In genomic region chr9:113673726-113674125, GRCh38 we compare ENCODE assay signal across 22 cellular contexts.
DNase-seq lines count a peak whose midpoint lies in the region; ATAC-seq, FAIRE-seq and TF ChIP-seq lines count a peak whose summit lies in the region.
"Had no signal": no experiment of that assay in that cellular context is flagged by ENCODE, and none has a peak within 500 bp of the region (broad histone marks: within the 10 kb centered on the region; RNA-seq: fewer than 3 reads in every experiment).

No MANE protein-coding gene starts in this region.

- H3K9me3 ChIP-seq in mammary epithelial cell (replicated peaks; ENCODE audit: insufficient read depth, low read length) (no peaks in the 10 kb centered on the region), SK-N-SH (0 out of 2 replicates have a peak, but pooled peaks cover 6% of the 10 kb centered on the region)
- H3K9me3 ChIP-seq: prostate gland had no signal

- no peak overlapping the region for H3K27ac Mint-ChIP-seq in MCF 10A (ENCODE audit: low read depth, unreplicated experiment)
- H3K27ac Mint-ChIP-seq in stimulated activated naive CD8-positive, alpha-beta T cell treated with anti-CD3 and anti-CD28 coated beads, Interleukin-15, amount 100 ng/mL, for 72 hours, result no peak overlapping the region
- H3K27ac Mint-ChIP-seq: CD14-positive monocyte, nephron had no signal

- TF ChIP-seq CTCF in mammary epithelial cell (conservative IDR thresholded peaks at IDR 0.05 in 1 of 2, IDR thresholded peaks at IDR 0.05 in 1 of 2; ENCODE audit: extremely low read depth in 1 of 2, insufficient read depth in 1 of 2, low read depth in 1 of 2, low read length in 2 of 2) (no peak), MCF 10A (IDR thresholded peaks at IDR 0.05; ENCODE audit: unreplicated experiment) (no peak), SK-N-SH (IDR thresholded peaks at IDR 0.05) (no peak), coronary artery (IDR thresholded peaks at IDR 0.05) (no peak), GM13977 (IDR thresholded peaks at IDR 0.05; ENCODE audit: extremely low read depth, insufficient read depth, missing control alignments) (no peak)

- H3K27ac ChIP-seq in mammary epithelial cell (ENCODE audit: insufficient read depth, low read depth, low read length) (no peak overlapping the region), SK-N-SH (ENCODE audit: low read depth in 2 of 2, low read length in 1 of 2) (peak overlapping the region in 1 of 2 experiments; percentile 98; a peak in 2 of 4 replicates), coronary artery (no peak overlapping the region)
- H3K27ac ChIP-seq: HL-60, prostate gland, VCaP had no signal

- no peaks in the 10 kb centered on the region for H3K79me2 ChIP-seq in mammary epithelial cell (ENCODE audit: insufficient read depth, low read length)
- H3K79me2 ChIP-seq in SK-N-SH (ENCODE audit: insufficient read depth), result no peaks in the 10 kb centered on the region

- BruUV-seq in mammary epithelial cell (replicated peaks; lab: Mats Ljungman, UMichigan) (no TSS peak), MCF 10A (replicated peaks; lab: Mats Ljungman, UMichigan) (no TSS peak)

- no peak for ATAC-seq in stimulated activated naive CD8-positive, alpha-beta T cell treated with anti-CD3 and anti-CD28 coated beads, Interleukin-15, amount 100 ng/mL, for 72 hours
- ATAC-seq: Right ventricle myocardium inferior had no signal

- H3K9me3 Mint-ChIP-seq in MCF 10A (ENCODE audit: unreplicated experiment), result no peaks in the 10 kb centered on the region
- no peaks in the 10 kb centered on the region for H3K9me3 Mint-ChIP-seq in stimulated activated naive CD8-positive, alpha-beta T cell treated with anti-CD3 and anti-CD28 coated beads, Interleukin-15, amount 100 ng/mL, for 72 hours
- H3K9me3 Mint-ChIP-seq: nephron had no signal

- POLR2A ChIA-PET in MCF 10A (lab: Yijun Ruan, JAX), result no interaction called here
- POLR2A ChIA-PET in SK-N-SH (lab: Yijun Ruan, JAX), result no interaction called here

- H3K27me3 ChIP-seq in mammary epithelial cell (ENCODE audit: insufficient read depth, low read length) (no peaks in the 10 kb centered on the region), SK-N-SH (ENCODE audit: insufficient read depth) (no peaks in the 10 kb centered on the region)

- intact Hi-C loops in mammary epithelial cell (cut with micrococcal nuclease) (no loop called here), MCF 10A (cut with micrococcal nuclease) (no loop called here)

- WGBS in mammary epithelial cell (ENCODE audit: low coverage, missing lambda C conversion rate), result 53% methylated on average over 3 of the region's 7 CpGs
- 78% methylated on average over 7 of the region's 7 CpGs for WGBS in SK-N-SH (ENCODE audit: low lambda C conversion rate)

- no peak overlapping the region for H3K4me3 Mint-ChIP-seq in MCF 10A (ENCODE audit: unreplicated experiment)
- H3K4me3 Mint-ChIP-seq in stimulated activated naive CD8-positive, alpha-beta T cell treated with anti-CD3 and anti-CD28 coated beads, Interleukin-15, amount 100 ng/mL, for 72 hours, result no peak overlapping the region
- H3K4me3 Mint-ChIP-seq: CD14-positive monocyte, nephron had no signal

- in situ Hi-C loops in mammary epithelial cell (cut with MboI; ENCODE audit: low sequenced_read_pairs in 2 of 2) (loop anchor here (25.0 kb wide), 1 partner anchor 361 kb away; the partner anchor contains the start of gene RNF183 (in 2 of the 2)), GM13977 (cut with MboI; ENCODE audit: low pct_unique_long_range_greater_than_20kb, low sequenced_read_pairs, unreplicated experiment) (loop anchor here (25.0 kb wide), 2 partner anchors 211 to 361 kb away; partner anchors contain the start of genes RGS3 and RNF183)

- CTCF ChIA-PET in mammary epithelial cell (lab: Charles Lee; ENCODE audit: low non-redundant PET) (no interaction called here), MCF 10A (lab: Yijun Ruan, JAX) (interaction anchor here (0.6 to 2.8 kb wide), 8 partner anchors 8 to 227 kb away, joined by 3 to 10 read pairs (median 3); no protein-coding TSS in a partner anchor), SK-N-SH (lab: Yijun Ruan, JAX) (interaction anchor here (1.2 to 4.4 kb wide), 5 partner anchors 9 to 228 kb away, joined by 3 to 17 read pairs (median 7); no protein-coding TSS in a partner anchor)

- dilution Hi-C loops in mammary epithelial cell (cut with HindIII; ENCODE audit: low sequenced_read_pairs), result no loop called here

- H2AFZ ChIP-seq in mammary epithelial cell (ENCODE audit: low read depth, low read length) (no peak overlapping the region), SK-N-SH (ENCODE audit: low read depth) (peak overlapping the region; percentile 52; the same call in 1 of the 2 replicates)

- H3K4me3 ChIP-seq in mammary epithelial cell (replicated peaks in 1 of 3; ENCODE audit: insufficient read depth in 1 of 3, low read depth in 2 of 3, low read length in 3 of 3), result no peak overlapping the region
- no peak overlapping the region for H3K4me3 ChIP-seq in SK-N-SH (ENCODE audit: low read depth in 2 of 2, low read length in 1 of 2)
- H3K4me3 ChIP-seq in coronary artery, result no peak overlapping the region
- H3K4me3 ChIP-seq: prostate gland, smooth muscle cell had no signal

- TF ChIP-seq EP300 in SK-N-SH (IDR thresholded peaks at IDR 0.05; ENCODE audit: borderline replicate concordance in 1 of 2, low read depth in 1 of 2, low read length in 1 of 2), result no peak

- TF ChIP-seq RAD21 in SK-N-SH (IDR thresholded peaks at IDR 0.05; ENCODE audit: low read length), result no peak

- no peak for FAIRE-seq in urothelium cell line (lab: Jason Lieb, UNC)
- FAIRE-seq: frontal cortex had no signal

- peak; percentile 32 for DNase-seq in mammary epithelial cell
- no peak for DNase-seq in MCF 10A (ENCODE audit: unreplicated experiment)
- no peak for DNase-seq in SK-N-SH
- peak; percentile 64 for DNase-seq in fibroblast of peridontal ligament (ENCODE audit: extremely low read depth)
- DNase-seq in urothelium cell line (ENCODE audit: low spot score), result peak; percentile 39
- DNase-seq in coronary artery (ENCODE audit: low spot score), result no peak
- DNase-seq in GM13977 (ENCODE audit: low spot score), result no peak
- no peak for DNase-seq in stimulated activated naive CD8-positive, alpha-beta T cell treated with anti-CD3 and anti-CD28 coated beads, Interleukin-15, amount 100 ng/mL, for 72 hours
- DNase-seq: 8988T; activated naive CD4-positive, alpha-beta T cell; NCI-H2029 treated with DMSO at 0.1 percent for 48 hours; NCI-H524; stimulated activated CD4-positive, alpha-beta T cell treated with anti-CD3 and anti-CD28 coated beads, Interleukin-4, amount 100 ng/mL, for 24 hours; T-helper 1 cell had no signal

- peaks cover 8% of the 10 kb centered on the region for H3K27me3 Mint-ChIP-seq in MCF 10A (ENCODE audit: insufficient read depth, unreplicated experiment)
- peaks cover 43% of the 10 kb centered on the region for H3K27me3 Mint-ChIP-seq in stimulated activated naive CD8-positive, alpha-beta T cell treated with anti-CD3 and anti-CD28 coated beads, Interleukin-15, amount 100 ng/mL, for 72 hours

- H3K36me3 ChIP-seq in mammary epithelial cell (ENCODE audit: insufficient read depth, low read length) (no peaks in the 10 kb centered on the region), SK-N-SH (replicated peaks in 1 of 2; ENCODE audit: control insufficient read depth in 1 of 2, insufficient read depth in 2 of 2, low read length in 1 of 2) (no peaks in the 10 kb centered on the region)
- H3K36me3 ChIP-seq: prostate gland had no signal

- no peak overlapping the region for H3K9ac ChIP-seq in mammary epithelial cell (ENCODE audit: insufficient read depth, low read length)
- peak overlapping the region; percentile 56; the same call in 1 of the 2 replicates for H3K9ac ChIP-seq in SK-N-SH

- H3K9me2 ChIP-seq in SK-N-SH, result no peaks in the 10 kb centered on the region

- H3K4me1 ChIP-seq in mammary epithelial cell (ENCODE audit: insufficient read depth, low read length), result no peaks in the 10 kb centered on the region
- H3K4me1 ChIP-seq in SK-N-SH (ENCODE audit: control insufficient read depth in 1 of 2, insufficient read depth in 2 of 2, low read depth in 1 of 2, low read length in 1 of 2), result peaks cover 0 to 34% of the 10 kb centered on the region in 2 experiments; a peak in 3 of 4 replicates
- H3K4me1 ChIP-seq: prostate gland had no signal

- no peaks in the 10 kb centered on the region for H3K36me3 Mint-ChIP-seq in MCF 10A (ENCODE audit: insufficient read depth, unreplicated experiment)
- H3K36me3 Mint-ChIP-seq: CD14-positive monocyte had no signal

- peaks cover 33% of the 10 kb centered on the region for H3F3A ChIP-seq in SK-N-SH (replicated peaks; ENCODE audit: insufficient read depth)

- no peaks in the 10 kb centered on the region for H4K20me1 ChIP-seq in mammary epithelial cell (ENCODE audit: insufficient read depth, low read length)
- H4K20me1 ChIP-seq in SK-N-SH (ENCODE audit: insufficient read depth), result no peaks in the 10 kb centered on the region

- H3K4me1 Mint-ChIP-seq in MCF 10A (ENCODE audit: insufficient read depth, unreplicated experiment), result peaks cover 7% of the 10 kb centered on the region
- peaks cover 13% of the 10 kb centered on the region for H3K4me1 Mint-ChIP-seq in stimulated activated naive CD8-positive, alpha-beta T cell treated with anti-CD3 and anti-CD28 coated beads, Interleukin-15, amount 100 ng/mL, for 72 hours

- H3K4me2 ChIP-seq in mammary epithelial cell (ENCODE audit: insufficient read depth, low read depth, low read length) (no peak overlapping the region), SK-N-SH (peak overlapping the region; percentile 63)
- H3K4me2 ChIP-seq: smooth muscle cell had no signal

TF ChIP-seq in SK-N-SH, 30 proteins besides CTCF, POLR2A, EP300 and RAD21 (continues in another document):
- TF ChIP-seq JUND (IDR thresholded peaks at IDR 0.05), result peak; percentile 44; the same call in 1 of the 2 replicates
- TF ChIP-seq YY1 (IDR thresholded peaks at IDR 0.05; ENCODE audit: low read depth), result no peak
- TF ChIP-seq RFX5 (IDR thresholded peaks at IDR 0.05; ENCODE audit: low read length), result no peak
- no peak for TF ChIP-seq NRF1 (IDR thresholded peaks at IDR 0.05; ENCODE audit: low read depth, low read length)
- no peak for TF ChIP-seq MAX (IDR thresholded peaks at IDR 0.05; ENCODE audit: low read depth)

Comparison
In these comparisons a context has a peak if more than half of its experiments do, and no peak if none do; other contexts are left out.
1. DNase-seq: peak in mammary epithelial cell (single experiment), fibroblast of peridontal ligament (single experiment) and urothelium cell line (single experiment); none in MCF 10A (single experiment), SK-N-SH (single experiment), coronary artery (single experiment), GM13977 (single experiment) and stimulated activated naive CD8-positive, alpha-beta T cell treated with anti-CD3 and anti-CD28 coated beads, Interleukin-15, amount 100 ng/mL, for 72 hours (0 of 2).